In the genomic region with DNA sequence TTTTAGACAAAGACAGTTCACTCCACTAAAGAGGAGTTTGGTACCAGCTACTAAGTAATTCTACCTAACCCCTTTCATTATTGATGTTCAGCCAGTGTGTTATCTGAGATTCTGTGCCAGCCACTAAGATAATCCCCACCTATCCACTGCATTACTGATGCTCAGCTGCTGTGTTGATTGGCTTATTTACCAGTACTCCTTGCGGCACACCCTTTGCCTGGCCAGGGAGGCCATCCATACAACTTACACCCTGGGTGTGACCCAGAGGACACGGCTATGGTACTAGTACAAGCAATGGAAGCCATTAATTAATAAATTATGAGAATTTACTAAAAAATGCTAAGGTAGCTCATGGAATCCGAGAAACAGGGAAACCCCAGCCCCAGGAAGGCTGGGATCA, we compare ENCODE assay signal across 15 cellular contexts.
A peak's percentile ranks its signal among the peaks of the same experiment; 100 is the strongest.
DNase-seq lines count a peak whose midpoint lies in the region; ATAC-seq and TF ChIP-seq lines count a peak whose summit lies in the region.
"Had no signal": no experiment of that assay in that cellular context is flagged by ENCODE, and none has a peak within 500 bp of the region (broad histone marks: within the 10 kb centered on the region; RNA-seq: fewer than 3 reads in every experiment).

No MANE protein-coding gene starts in this region.

- intact Hi-C loops in adrenal gland (cut with DNase I), result no loop called here

- H3K9me3 ChIP-seq in ES-I3 (ENCODE audit: control insufficient read depth, insufficient read depth, low read length) (no peaks in the 10 kb centered on the region), NT2/D1 (ENCODE audit: insufficient read depth, low read length) (no peaks in the 10 kb centered on the region), iPS-18a (ENCODE audit: control insufficient read depth, low read depth, low read length) (no peaks in the 10 kb centered on the region), adrenal gland (replicated peaks in 1 of 3) (no peaks in the 10 kb centered on the region)
- H3K9me3 ChIP-seq: Caco-2 had no signal

- peaks cover 4% of the 10 kb centered on the region for H3K36me3 Mint-ChIP-seq in neural crest cell (ENCODE audit: low read depth)

- H3K27me3 Mint-ChIP-seq in neural crest cell (ENCODE audit: low read depth), result no peaks in the 10 kb centered on the region

- DNase-seq in NT2/D1 (ENCODE audit: low read depth, low spot score) (no peak), neural crest cell (ENCODE audit: low read depth, low spot score) (no peak), ureter (ENCODE audit: low spot score) (no peak), adrenal gland (no peak)
- DNase-seq in NK-92 treated with Interleukin-12 subunit alpha and Interleukin-12 subunit beta, amount 100 ng/mL, for 24 hours (lab: John Stamatoyannopoulos, UW), result no peak
- DNase-seq: Caco-2, NCI-H1092, NCI-H345, NCI-H69, SIG-M5 had no signal

- no peak overlapping the region for H3K27ac ChIP-seq in iPS-18a (ENCODE audit: low read length)
- H3K27ac ChIP-seq in adrenal gland, result no peak overlapping the region
- H3K27ac ChIP-seq: HL-60, KMS-11 had no signal

- WGBS in adrenal gland, 4 donors, result 84 to 94% (median 87%) methylated on average over 3 of the region's 3 CpGs

- H3K9ac ChIP-seq in ES-I3 (ENCODE audit: low read depth, low read length) (peak overlapping the region; percentile 66; the same call in 1 of the 2 replicates), NT2/D1 (ENCODE audit: insufficient read length, low read depth) (no peak overlapping the region), iPS-18a (ENCODE audit: low read length) (peak overlapping the region; percentile 50)
- H3K9ac ChIP-seq: KMS-11 had no signal

- peaks cover 3% of the 10 kb centered on the region for H3K9me3 Mint-ChIP-seq in neural crest cell

- no peak for TF ChIP-seq CTCF in neural crest cell (conservative IDR thresholded peaks at IDR 0.05)
- no peak for TF ChIP-seq CTCF in adrenal gland (IDR thresholded peaks at IDR 0.05)

- H3K36me3 ChIP-seq in ES-I3 (ENCODE audit: insufficient read depth, low read length) (no peaks in the 10 kb centered on the region; the same call in 1 of the 2 replicates), NT2/D1 (ENCODE audit: insufficient read depth, insufficient read length, low read length) (peaks cover 4% of the 10 kb centered on the region), iPS-18a (ENCODE audit: control insufficient read depth, low read depth, low read length) (no peaks in the 10 kb centered on the region), adrenal gland (replicated peaks in 1 of 2) (no peaks in the 10 kb centered on the region)

- H3K4me3 ChIP-seq in NT2/D1 (ENCODE audit: insufficient read length, low read depth) (peak overlapping the region; percentile 54), iPS-18a (ENCODE audit: low read length) (peak overlapping the region; percentile 65), adrenal gland (no peak overlapping the region)

- H3K4me3 Mint-ChIP-seq in neural crest cell, result peak overlapping the region; percentile 97

- H3K4me1 Mint-ChIP-seq in neural crest cell, result peaks cover 5% of the 10 kb centered on the region

- no peak for TF ChIP-seq POLR2A in adrenal gland (IDR thresholded peaks at IDR 0.05)

- H3K27ac Mint-ChIP-seq in neural crest cell (ENCODE audit: unreplicated experiment), result no peak overlapping the region

- no peak for ATAC-seq in GM21528 (IDR thresholded peaks at IDR 0.05; ENCODE audit: low FRiP score, unreplicated experiment)

- H3K4me1 ChIP-seq in ES-I3 (ENCODE audit: insufficient read depth, low read length) (no peaks in the 10 kb centered on the region), NT2/D1 (ENCODE audit: insufficient read depth, insufficient read length) (no peaks in the 10 kb centered on the region), iPS-18a (ENCODE audit: control insufficient read depth, low read depth, low read length) (no peaks in the 10 kb centered on the region), adrenal gland (replicated peaks in 1 of 2) (no peaks in the 10 kb centered on the region)

- H3K27me3 ChIP-seq in NT2/D1 (ENCODE audit: insufficient read depth, insufficient read length) (no peaks in the 10 kb centered on the region), iPS-18a (ENCODE audit: control insufficient read depth, insufficient read depth, low read length) (no peaks in the 10 kb centered on the region), adrenal gland (no peaks in the 10 kb centered on the region)

Comparison
In these comparisons a context has a peak if more than half of its experiments do, and no peak if none do; other contexts are left out.
1. H3K4me3 ChIP-seq: peak in NT2/D1 (single experiment) and iPS-18a (single experiment); none in adrenal gland (0 of 4).